ENCODE assay signal across 14 cellular contexts in genomic region chr7:2141011-2141410, GRCh38.
DNase-seq lines count a peak whose midpoint lies in the region; ATAC-seq and TF ChIP-seq lines count a peak whose summit lies in the region.
"Had no signal": no experiment of that assay in that cellular context is flagged by ENCODE, and none has a peak within 500 bp of the region (broad histone marks: within the 10 kb centered on the region; RNA-seq: fewer than 3 reads in every experiment).

No MANE protein-coding gene starts in this region.

- no peak overlapping the region for H2BK120ac ChIP-seq in trophoblast cell (ENCODE audit: insufficient read depth, low read length, poor library complexity)

- H4K91ac ChIP-seq in trophoblast cell (ENCODE audit: low read depth, low read length) = no peak overlapping the region

- no peak for DNase-seq in trophoblast cell
- DNase-seq in neural progenitor cell (ENCODE audit: low spot score) = no peak
- no peak for DNase-seq in medulla oblongata (ENCODE audit: extremely low spot score)
- DNase-seq in vagina (ENCODE audit: extremely low spot score in 2 of 2) = no peak
- DNase-seq in stimulated activated effector memory CD8-positive, alpha-beta T cell treated with anti-CD3 and anti-CD28 coated beads, Interleukin-12 subunit alpha, Interleukin-12 subunit beta, amount 100 ng/mL, for 72 hours (ENCODE audit: low spot score in 2 of 2) = no peak
- DNase-seq: CD4-positive, CD25-positive, alpha-beta regulatory T cell; DMS53; GF-D8 had no signal

- peaks cover 0 to 69% (median 37%) of the 10 kb centered on the region in 11 experiments; a peak in 16 of 22 replicates for H4K20me1 ChIP-seq in BLaER1 treated with 17β-estradiol and CSF1 and Interleukin-3, amounts not matched to agents 10 nM and 100 nM
- peaks cover 7% of the 10 kb centered on the region for H4K20me1 ChIP-seq in neural progenitor cell (ENCODE audit: low read depth)

- no peak overlapping the region for H2AK5ac ChIP-seq in trophoblast cell (ENCODE audit: low read length)

- H3K27me3 Mint-ChIP-seq in brain (no peaks in the 10 kb centered on the region), neural progenitor cell (ENCODE audit: insufficient read depth, low read depth) (peaks cover 1% of the 10 kb centered on the region)
- H3K27me3 Mint-ChIP-seq: CD4-positive, CD25-positive, alpha-beta regulatory T cell had no signal

- H4K8ac ChIP-seq in trophoblast cell (ENCODE audit: low read depth, low read length) = no peak overlapping the region

- H3K27ac ChIP-seq in BLaER1 treated with 17β-estradiol and CSF1 and Interleukin-3, amounts not matched to agents 10 nM and 100 nM = peak overlapping the region in 4 of 11 experiments; percentile 25 to 85 (median 30); a peak in 5 of 22 replicates
- no peak overlapping the region for H3K27ac ChIP-seq in HUES64 (ENCODE audit: low read depth, low read length)
- no peak overlapping the region for H3K27ac ChIP-seq in trophoblast cell (ENCODE audit: low read depth, low read length)
- no peak overlapping the region for H3K27ac ChIP-seq in neural progenitor cell
- H3K27ac ChIP-seq in vagina = no peak overlapping the region
- H3K27ac ChIP-seq: A549 had no signal

- peaks cover 66% of the 10 kb centered on the region for H3K4me1 Mint-ChIP-seq in brain
- H3K4me1 Mint-ChIP-seq in neural progenitor cell = peaks cover 6% of the 10 kb centered on the region
- peaks cover 21% of the 10 kb centered on the region for H3K4me1 Mint-ChIP-seq in stimulated activated effector memory CD8-positive, alpha-beta T cell treated with anti-CD3 and anti-CD28 coated beads, Interleukin-12 subunit alpha, Interleukin-12 subunit beta, amount 100 ng/mL, for 72 hours

- no peak overlapping the region for H3K23ac ChIP-seq in trophoblast cell (ENCODE audit: low read length)

- H3F3A ChIP-seq in neural progenitor cell (ENCODE audit: low read depth) = no peaks in the 10 kb centered on the region

- 94% methylated on average over 17 of the region's 17 CpGs for WGBS in HUES64
- no CpG with 5 or more reads among the region's 17 CpGs for WGBS in trophoblast cell (ENCODE audit: extremely low coverage, insufficient coverage, insufficient read length)

- H3K36me3 ChIP-seq in BLaER1 treated with 17β-estradiol and CSF1 and Interleukin-3, amounts not matched to agents 10 nM and 100 nM = peaks cover 26 to 46% (median 37%) of the 10 kb centered on the region in 11 experiments
- H3K36me3 ChIP-seq in HUES64 (ENCODE audit: insufficient read depth, low read length) (peaks cover 29% of the 10 kb centered on the region), trophoblast cell (ENCODE audit: control insufficient read depth in 1 of 2, insufficient read depth in 2 of 2, low read length in 2 of 2) (peaks cover 35 to 52% of the 10 kb centered on the region in 2 experiments), neural progenitor cell (no peaks in the 10 kb centered on the region), vagina (peaks cover 0 to 16% of the 10 kb centered on the region in 2 donors)

- H3K27me3 ChIP-seq in BLaER1 treated with 17β-estradiol and CSF1 and Interleukin-3, amounts not matched to agents 10 nM and 100 nM = peaks cover 0 to 17% (median 0%) of the 10 kb centered on the region in 11 experiments; a peak in 4 of 22 replicates
- H3K27me3 ChIP-seq in HUES64 (ENCODE audit: insufficient read depth, low read length) (no peaks in the 10 kb centered on the region), trophoblast cell (ENCODE audit: insufficient read depth, low read length) (no peaks in the 10 kb centered on the region), neural progenitor cell (no peaks in the 10 kb centered on the region), vagina (no peaks in the 10 kb centered on the region)

- H3K14ac ChIP-seq in trophoblast cell (ENCODE audit: low read length) = no peak overlapping the region

- no peak for TF ChIP-seq POLR2A in vagina (IDR thresholded peaks at IDR 0.05)

- H3K36me3 Mint-ChIP-seq in brain (peaks cover 21% of the 10 kb centered on the region), neural progenitor cell (peaks cover 14% of the 10 kb centered on the region)
- peaks cover 8% of the 10 kb centered on the region for H3K36me3 Mint-ChIP-seq in stimulated activated effector memory CD8-positive, alpha-beta T cell treated with anti-CD3 and anti-CD28 coated beads, Interleukin-12 subunit alpha, Interleukin-12 subunit beta, amount 100 ng/mL, for 72 hours

- peaks cover 32 to 100% (median 96%) of the 10 kb centered on the region in 10 experiments for H3K4me1 ChIP-seq in BLaER1 treated with 17β-estradiol and CSF1 and Interleukin-3, amounts not matched to agents 10 nM and 100 nM
- H3K4me1 ChIP-seq in HUES64 (ENCODE audit: insufficient read depth, low read length) = no peaks in the 10 kb centered on the region
- H3K4me1 ChIP-seq in trophoblast cell (ENCODE audit: control insufficient read depth in 1 of 2, insufficient read depth in 2 of 2, low read length in 2 of 2) = peaks cover 0 to 5% of the 10 kb centered on the region in 2 experiments
- no peaks in the 10 kb centered on the region for H3K4me1 ChIP-seq in neural progenitor cell
- H3K4me1 ChIP-seq in vagina = no peaks in the 10 kb centered on the region
- H3K4me1 ChIP-seq: A549, HAP-1 had no signal

- H2BK5ac ChIP-seq in trophoblast cell (ENCODE audit: low read depth, low read length, poor library complexity) = no peak overlapping the region

- H3K9me3 ChIP-seq in BLaER1 treated with 17β-estradiol and CSF1 and Interleukin-3, amounts not matched to agents 10 nM and 100 nM (replicated peaks in 1 of 11) = peaks cover 11 to 20% (median 15%) of the 10 kb centered on the region in 11 experiments
- H3K9me3 ChIP-seq in HUES64 (ENCODE audit: insufficient read depth, low read depth, low read length) (no peaks in the 10 kb centered on the region), trophoblast cell (ENCODE audit: insufficient read depth, low read depth, low read length) (peaks cover 9% of the 10 kb centered on the region), neural progenitor cell (ENCODE audit: low read depth) (no peaks in the 10 kb centered on the region), vagina (no peaks in the 10 kb centered on the region)
- H3K9me3 ChIP-seq: A549, HAP-1 had no signal

- H3K27ac Mint-ChIP-seq in brain = peak overlapping the region; percentile 80 to 96 (median 91)
- H3K27ac Mint-ChIP-seq in neural progenitor cell = no peak overlapping the region
- H3K27ac Mint-ChIP-seq in stimulated activated effector memory CD8-positive, alpha-beta T cell treated with anti-CD3 and anti-CD28 coated beads, Interleukin-12 subunit alpha, Interleukin-12 subunit beta, amount 100 ng/mL, for 72 hours = no peak overlapping the region
- H3K27ac Mint-ChIP-seq: CD4-positive, CD25-positive, alpha-beta regulatory T cell had no signal

- H2BK12ac ChIP-seq in trophoblast cell (ENCODE audit: low read length) = no peak overlapping the region

- H3K79me2 ChIP-seq in trophoblast cell (ENCODE audit: control insufficient read depth, insufficient read depth, low read length, poor library complexity) = no peaks in the 10 kb centered on the region
- no peaks in the 10 kb centered on the region for H3K79me2 ChIP-seq in neural progenitor cell (ENCODE audit: low read depth)

- peak overlapping the region in 1 of 5 experiments; percentile 47 for H3K4me3 Mint-ChIP-seq in brain
- no peak overlapping the region for H3K4me3 Mint-ChIP-seq in neural progenitor cell
- no peak overlapping the region for H3K4me3 Mint-ChIP-seq in stimulated activated effector memory CD8-positive, alpha-beta T cell treated with anti-CD3 and anti-CD28 coated beads, Interleukin-12 subunit alpha, Interleukin-12 subunit beta, amount 100 ng/mL, for 72 hours
- H3K4me3 Mint-ChIP-seq: CD4-positive, CD25-positive, alpha-beta regulatory T cell had no signal

- ATAC-seq in stimulated activated effector memory CD8-positive, alpha-beta T cell treated with anti-CD3 and anti-CD28 coated beads, Interleukin-12 subunit alpha, Interleukin-12 subunit beta, amount 100 ng/mL, for 72 hours = no peak
- ATAC-seq: GM12878 had no signal

- no peak overlapping the region for H3K4me3 ChIP-seq in BLaER1 treated with 17β-estradiol and CSF1 and Interleukin-3, amounts not matched to agents 10 nM and 100 nM
- H3K4me3 ChIP-seq in HUES64 (ENCODE audit: low read length) (no peak overlapping the region), trophoblast cell (ENCODE audit: low read depth, low read length) (peak overlapping the region; percentile 41), neural progenitor cell (no peak overlapping the region), vagina (no peak overlapping the region)
- H3K4me3 ChIP-seq: A549, GM12878, HAP-1 had no signal

- no peaks in the 10 kb centered on the region for H3K79me1 ChIP-seq in trophoblast cell (ENCODE audit: low read length)

- TF ChIP-seq CTCF in brain (conservative IDR thresholded peaks at IDR 0.05) = no peak
- no peak for TF ChIP-seq CTCF in neural progenitor cell (IDR thresholded peaks at IDR 0.05)
- no peak for TF ChIP-seq CTCF in vagina (IDR thresholded peaks at IDR 0.05)

- peak overlapping the region in 3 of 11 experiments; percentile 29 to 76 (median 39); a peak in 5 of 22 replicates for H3K9ac ChIP-seq in BLaER1 treated with 17β-estradiol and CSF1 and Interleukin-3, amounts not matched to agents 10 nM and 100 nM
- peak overlapping the region; percentile 41; the same call in 1 of the 2 replicates for H3K9ac ChIP-seq in HUES64 (ENCODE audit: low read depth, low read length)
- H3K9ac ChIP-seq in trophoblast cell (ENCODE audit: low read length) = no peak overlapping the region
- H3K9ac ChIP-seq in neural progenitor cell = no peak overlapping the region

- H2AFZ ChIP-seq in trophoblast cell (ENCODE audit: insufficient read depth, low read length, poor library complexity) (no peak overlapping the region), neural progenitor cell (replicated peaks) (no peak overlapping the region)

- H3K4ac ChIP-seq in trophoblast cell (ENCODE audit: low read depth, low read length) = no peak overlapping the region

- H4K12ac ChIP-seq in trophoblast cell (ENCODE audit: low read depth, low read length) = no peak overlapping the region

- H3K4me2 ChIP-seq in BLaER1 treated with 17β-estradiol and CSF1 and Interleukin-3, amounts not matched to agents 10 nM and 100 nM = peak overlapping the region in 9 of 11 experiments; percentile 7 to 99 (median 97); a peak in 15 of 22 replicates
- no peak overlapping the region for H3K4me2 ChIP-seq in trophoblast cell (ENCODE audit: low read length)
- H3K4me2 ChIP-seq in neural progenitor cell = no peak overlapping the region
- H3K4me2 ChIP-seq: A549 had no signal

- intact Hi-C loops in vagina (cut with DNase I) = no loop called here

- H3K18ac ChIP-seq in trophoblast cell (ENCODE audit: low read length) = no peak overlapping the region

- H3K9me3 Mint-ChIP-seq in brain (no peaks in the 10 kb centered on the region), neural progenitor cell (no peaks in the 10 kb centered on the region)
- H3K9me3 Mint-ChIP-seq in stimulated activated effector memory CD8-positive, alpha-beta T cell treated with anti-CD3 and anti-CD28 coated beads, Interleukin-12 subunit alpha, Interleukin-12 subunit beta, amount 100 ng/mL, for 72 hours = no peaks in the 10 kb centered on the region
- H3K9me3 Mint-ChIP-seq: CD4-positive, CD25-positive, alpha-beta regulatory T cell had no signal

Comparison
In these comparisons a context has a peak if more than half of its experiments do, and no peak if none do; other contexts are left out.
1. H3K4me2 ChIP-seq: peak in BLaER1 treated with 17β-estradiol and CSF1 and Interleukin-3, amounts not matched to agents 10 nM and 100 nM (9 of 11); none in trophoblast cell (single experiment) and neural progenitor cell (single experiment).
2. H3K27ac Mint-ChIP-seq: peak in brain (5 of 5); none in neural progenitor cell (single experiment) and stimulated activated effector memory CD8-positive, alpha-beta T cell treated with anti-CD3 and anti-CD28 coated beads, Interleukin-12 subunit alpha, Interleukin-12 subunit beta, amount 100 ng/mL, for 72 hours (single experiment).